ENCODE assay signal across 2 cellular contexts in genomic region chr1:190159146-190159545, GRCh38.
A peak's percentile ranks its signal among the peaks of the same experiment; 100 is the strongest.
TF ChIP-seq lines count a peak whose summit lies in the region.

No MANE protein-coding gene starts in this region.

TF ChIP-seq in HepG2, 621 proteins besides CTCF, POLR2A, EP300 and RAD21 (continued from another document):
- TF ChIP-seq SNAPC5 (CRISPR knock-in tag; IDR thresholded peaks at IDR 0.05; ENCODE audit: borderline replicate concordance), result no peak
TF ChIP-seq in HepG2: peak in this region for 3.

TF ChIP-seq in K562, 482 proteins besides CTCF, POLR2A, EP300 and RAD21 (continued from another document):
- TF ChIP-seq NFE2L1 (tag; IDR thresholded peaks at IDR 0.05; ENCODE audit: borderline replicate concordance, low read depth), result peak; percentile 48; the same call in 1 of the 2 replicates
TF ChIP-seq in K562: peak in this region for 7.
